9 cellular contexts compared by ENCODE assay signal in the genomic region with DNA sequence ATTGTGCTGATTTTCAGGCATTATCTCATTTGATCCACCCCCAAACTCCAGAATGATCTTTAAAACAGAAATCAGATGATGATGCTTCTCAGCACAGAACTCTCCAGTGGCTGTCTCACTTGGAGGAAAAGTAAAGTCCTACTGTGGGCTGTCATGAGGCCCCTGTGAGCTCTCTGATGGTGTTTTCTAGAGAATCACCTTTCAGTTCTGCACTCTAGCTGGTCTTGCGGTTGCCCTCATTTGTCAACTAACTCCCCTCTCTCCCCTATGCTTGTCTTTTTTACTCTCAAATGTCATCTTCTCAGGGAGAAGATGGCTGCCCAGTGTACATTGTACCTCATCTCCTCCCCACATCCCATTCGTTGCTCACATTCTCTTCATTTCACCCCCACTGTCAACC.
"Had no signal": no experiment of that assay in that cellular context is flagged by ENCODE, and none has a peak within 500 bp of the region (broad histone marks: within the 10 kb centered on the region; RNA-seq: fewer than 3 reads in every experiment).

No MANE protein-coding gene starts in this region.

- H3K36me3 Mint-ChIP-seq: IgD-negative memory B cell had no signal

- ATAC-seq: HCT116 had no signal

- FAIRE-seq: HTR-8/SVneo had no signal

- DNase-seq: GM23248, GOT3, H7, HFFc6, KBM-7 had no signal

- H3K4me3 Mint-ChIP-seq: HFFc6, IgD-negative memory B cell had no signal

- H3K9me3 Mint-ChIP-seq: HFFc6, IgD-negative memory B cell had no signal

- H3K9me3 ChIP-seq: HAP-1 had no signal

- H2AFZ ChIP-seq: GM23248 had no signal

- H3K4me3 ChIP-seq: GM23248, HAP-1 had no signal

- H3K27ac ChIP-seq: GM23248 had no signal

- H3K4me1 Mint-ChIP-seq: IgD-negative memory B cell had no signal

- H3K9ac ChIP-seq: GM23248 had no signal

- H3K36me3 ChIP-seq: HAP-1 had no signal

- H3K27ac Mint-ChIP-seq: HFFc6, IgD-negative memory B cell had no signal
